18 cellular contexts compared by ENCODE assay signal in genomic region chr17:9427460-9428315, GRCh38.
DNase-seq lines count a peak whose midpoint lies in the region; ATAC-seq, FAIRE-seq and TF ChIP-seq lines count a peak whose summit lies in the region.
"Had no signal": no experiment of that assay in that cellular context is flagged by ENCODE, and none has a peak within 500 bp of the region (broad histone marks: within the 10 kb centered on the region; RNA-seq: fewer than 3 reads in every experiment).

No MANE protein-coding gene starts in this region.

- DNase-seq in M059J (ENCODE audit: low read depth) (peak; percentile 9), bronchial epithelial cell (ENCODE audit: low read depth) (peak; percentile 42), heart right ventricle (peak in 1 of 2 donors; percentile 30), sciatic nerve (ENCODE audit: low spot score) (no peak), middle frontal gyrus (ENCODE audit: extremely low spot score, low spot score) (no peak), germinal center (ENCODE audit: low spot score) (no peak)
- DNase-seq in activated CD8-positive, alpha-beta memory T cell treated with anti-CD3 and anti-CD28 coated beads for 24 hours = no peak
- DNase-seq: activated CD4-positive, alpha-beta T cell treated with anti-CD3 and anti-CD28 coated beads, Interleukin-2, amount 50 U/mL, for 4 hours; activated naive CD8-positive, alpha-beta T cell treated with anti-CD3 and anti-CD28 coated beads, Interleukin-2, amount 10 ng/mL, durations not matched to agents 7 days and 5 days; activated T-cell treated with anti-CD3 and anti-CD28 coated beads, Interleukin-2, amount 50 U/mL, for 24 hours; effector memory CD4-positive, alpha-beta T cell; immature natural killer cell; NCI-H2029 treated with DMSO at 0.1 percent for 48 hours; thyroid gland had no signal

- H3K27me3 ChIP-seq in bronchial epithelial cell (ENCODE audit: control insufficient read depth, insufficient read depth, low read length) (no peaks in the 10 kb centered on the region), heart right ventricle (no peaks in the 10 kb centered on the region)
- H3K27me3 ChIP-seq: thyroid gland had no signal

- H3K4me3 ChIP-seq in bronchial epithelial cell (ENCODE audit: low read depth, low read length) (no peak overlapping the region), heart right ventricle (peak overlapping the region in 1 of 10 donors; percentile 26)
- H3K4me3 ChIP-seq: HAP-1, thyroid gland had no signal

- FAIRE-seq in bronchial epithelial cell (lab: Jason Lieb, UNC) = no peak
- FAIRE-seq: D721Med, frontal cortex had no signal

- no peaks in the 10 kb centered on the region for H3K36me3 ChIP-seq in bronchial epithelial cell (ENCODE audit: control insufficient read depth, insufficient read depth, low read length)
- peaks cover 0 to 7% (median 0%) of the 10 kb centered on the region in 9 donors for H3K36me3 ChIP-seq in heart right ventricle
- H3K36me3 ChIP-seq: HAP-1, thyroid gland had no signal

- peak overlapping the region in 4 of 10 donors; percentile 6 to 39 (median 34) for H3K27ac ChIP-seq in heart right ventricle
- H3K27ac ChIP-seq: thyroid gland had no signal

- H3K4me1 ChIP-seq in heart right ventricle = peaks cover 0 to 32% (median 14%) of the 10 kb centered on the region in 9 donors
- H3K4me1 ChIP-seq: HAP-1, thyroid gland had no signal

- 59 to 62% methylated on average over 11 of the region's 11 CpGs for WGBS in heart right ventricle, 2 donors

- H3K9me3 ChIP-seq in heart right ventricle = no peaks in the 10 kb centered on the region
- H3K9me3 ChIP-seq: HAP-1, thyroid gland had no signal

- intact Hi-C loops in heart right ventricle (cut with DNase I) = no loop called here
- intact Hi-C loops in sciatic nerve (cut with DNase I) = no loop called here

- TF ChIP-seq CTCF in bronchial epithelial cell (IDR thresholded peaks at IDR 0.05; ENCODE audit: insufficient read depth, low read length, severe bottlenecking) = no peak
- no peak for TF ChIP-seq CTCF in heart right ventricle (IDR thresholded peaks at IDR 0.05)

- peak; percentile 54 to 88 (median 81) for ATAC-seq in heart right ventricle
- peak; percentile 61 for ATAC-seq in sciatic nerve
- ATAC-seq: Panc1 had no signal

Comparison
In these comparisons a context has a peak if more than half of its experiments do, and no peak if none do; other contexts are left out.
1. DNase-seq: peak in M059J (single experiment) and bronchial epithelial cell (single experiment); none in sciatic nerve (single experiment), middle frontal gyrus (single experiment), germinal center (single experiment) and activated CD8-positive, alpha-beta memory T cell treated with anti-CD3 and anti-CD28 coated beads for 24 hours (single experiment).